ENCODE assay signal across 9 cellular contexts in genomic region chr6:2858678-2859324, GRCh38. TPM values are rescaled to one million over a fixed set of nuclear protein-coding genes. Genes with fewer than 3 reads are reported as not detected.
DNase-seq lines count a peak whose midpoint lies in the region; ATAC-seq, FAIRE-seq and TF ChIP-seq lines count a peak whose summit lies in the region.
"Had no signal": no experiment of that assay in that cellular context is flagged by ENCODE, and none has a peak within 500 bp of the region (broad histone marks: within the 10 kb centered on the region; RNA-seq: fewer than 3 reads in every experiment).

No MANE protein-coding gene starts in this region.

- H3K36me3 Mint-ChIP-seq in activated T-helper 17 cell treated with anti-CD3 and anti-CD28 coated beads, Interleukin-2, amount 50 U/mL, for 72 hours (ENCODE audit: low read depth): peaks cover 19% of the 10 kb centered on the region
- H3K36me3 Mint-ChIP-seq in type B pancreatic cell: no peaks in the 10 kb centered on the region

- no peaks in the 10 kb centered on the region for H3K27me3 ChIP-seq in HepG2 (ENCODE audit: control insufficient read depth in 1 of 2, insufficient read depth in 2 of 2, low read length in 2 of 2)
- H3K27me3 ChIP-seq: cardiac muscle cell had no signal

- TF ChIP-seq CTCF in HepG2 (CRISPR knock-in tag; IDR thresholded peaks at IDR 0.05): no peak
- TF ChIP-seq CTCF in type B pancreatic cell (conservative IDR thresholded peaks at IDR 0.05): no peak

- H2AFZ ChIP-seq in HepG2 (ENCODE audit: low read length): peak overlapping the region; percentile 46

- peaks cover 75% of the 10 kb centered on the region for H3K4me1 ChIP-seq in HepG2 (ENCODE audit: insufficient read depth, low read length)

- WGBS in HepG2 (ENCODE audit: low lambda C conversion rate): 71% methylated on average over 5 of the region's 5 CpGs

- in situ Hi-C loops in HepG2 (cut with HindIII; ENCODE audit: extremely low pct_ligation_motif_present, low pct_unique_long_range_greater_than_20kb): no loop called here

- no TSS peak for BruUV-seq in HepG2 (replicated peaks; lab: Mats Ljungman, UMichigan)

- POLR2A ChIA-PET in HepG2 (lab: Yijun Ruan, JAX): interaction anchor here (1.0 to 2.4 kb wide), 5 partner anchors 7 to 43 kb away, joined by 4 to 32 read pairs (median 6); partner anchors contain the start of gene SERPINB1

- H3K4me1 Mint-ChIP-seq in activated T-helper 17 cell treated with anti-CD3 and anti-CD28 coated beads, Interleukin-2, amount 50 U/mL, for 72 hours: peaks cover 63% of the 10 kb centered on the region
- peaks cover 40% of the 10 kb centered on the region for H3K4me1 Mint-ChIP-seq in type B pancreatic cell (ENCODE audit: unreplicated experiment)

- peak; percentile 28 for ATAC-seq in activated T-helper 17 cell treated with anti-CD3 and anti-CD28 coated beads, Interleukin-2, amount 50 U/mL, for 72 hours (replicated peaks)
- ATAC-seq in HepG2: 0 out of 3 replicates have a peak, but pooled peaks have one; percentile 12
- no peak for ATAC-seq in HG03520 (IDR thresholded peaks at IDR 0.05; ENCODE audit: unreplicated experiment)
- no peak for ATAC-seq in HG03469 (IDR thresholded peaks at IDR 0.05; ENCODE audit: unreplicated experiment)

- DNase-seq in activated gamma-delta T cell treated with Interleukin-2 at 50 U/mL for 16 hours (peak; percentile 64), activated gamma-delta T cell (lab: John Stamatoyannopoulos, UW) (no peak), HepG2 (ENCODE audit: low spot score) (no peak), type B pancreatic cell (ENCODE audit: extremely low spot score, unreplicated experiment) (no peak), MV-4-11 (lab: John Stamatoyannopoulos, UW) (no peak)

- H4K20me1 ChIP-seq in HepG2 (ENCODE audit: insufficient read depth, low read length): no peaks in the 10 kb centered on the region

- no peak for TF ChIP-seq POLR2A in HepG2 (IDR thresholded peaks at IDR 0.05; ENCODE audit: insufficient read depth in 1 of 2, low read depth in 2 of 2, low read length in 2 of 2)

- no peaks in the 10 kb centered on the region for H3K9me3 Mint-ChIP-seq in activated T-helper 17 cell treated with anti-CD3 and anti-CD28 coated beads, Interleukin-2, amount 50 U/mL, for 72 hours
- H3K9me3 Mint-ChIP-seq in type B pancreatic cell: no peaks in the 10 kb centered on the region

- H3K4me2 ChIP-seq in HepG2 (ENCODE audit: low read depth, low read length): peak overlapping the region; percentile 85

- H3K27ac ChIP-seq in HepG2 (ENCODE audit: extremely low read length, insufficient read depth, low read length): no peak overlapping the region
- H3K27ac ChIP-seq: cardiac muscle cell had no signal

- intact Hi-C loops in HepG2 (cut with micrococcal nuclease; ENCODE audit: unreplicated experiment): no loop called here

- peak overlapping the region; percentile 85 for H3K4me3 Mint-ChIP-seq in activated T-helper 17 cell treated with anti-CD3 and anti-CD28 coated beads, Interleukin-2, amount 50 U/mL, for 72 hours
- H3K4me3 Mint-ChIP-seq in type B pancreatic cell: peak overlapping the region; percentile 7

- TF ChIP-seq EP300 in HepG2 (IDR thresholded peaks at IDR 0.05; ENCODE audit: low read depth in 2 of 2, low read length in 2 of 2) (no peak), HepG2 (CRISPR knock-in tag; IDR thresholded peaks at IDR 0.05; ENCODE audit: borderline replicate concordance) (no peak)

- no peaks in the 10 kb centered on the region for H3K36me3 ChIP-seq in HepG2 (replicated peaks in 1 of 2; ENCODE audit: control insufficient read depth in 1 of 2, insufficient read depth in 2 of 2, low read length in 2 of 2)
- H3K36me3 ChIP-seq: cardiac muscle cell had no signal

- CTCF ChIA-PET in HepG2 (lab: Yijun Ruan, JAX; ENCODE audit: low intra/inter-chr PET ratio, low total read pairs): no interaction called here

- FAIRE-seq in HepG2 (lab: Jason Lieb, UNC): no peak

- no peaks in the 10 kb centered on the region for H3K9me3 ChIP-seq in HepG2 (ENCODE audit: low read length)

- peak overlapping the region in 2 of 3 experiments; percentile 46 to 52; a peak in 3 of 6 replicates for H3K4me3 ChIP-seq in HepG2 (replicated peaks in 1 of 3; ENCODE audit: insufficient read depth in 1 of 3, low read depth in 2 of 3, low read length in 3 of 3)
- H3K4me3 ChIP-seq: cardiac muscle cell had no signal

- H3K9ac ChIP-seq in HepG2 (ENCODE audit: insufficient read depth, low read depth, low read length): peak overlapping the region; percentile 63

- H3K27me3 Mint-ChIP-seq in activated T-helper 17 cell treated with anti-CD3 and anti-CD28 coated beads, Interleukin-2, amount 50 U/mL, for 72 hours: no peaks in the 10 kb centered on the region
- H3K27me3 Mint-ChIP-seq in type B pancreatic cell: no peaks in the 10 kb centered on the region

- H3K79me2 ChIP-seq in HepG2 (ENCODE audit: insufficient read depth, low read length): no peaks in the 10 kb centered on the region

- peak overlapping the region; percentile 91 for H3K27ac Mint-ChIP-seq in activated T-helper 17 cell treated with anti-CD3 and anti-CD28 coated beads, Interleukin-2, amount 50 U/mL, for 72 hours
- peak overlapping the region; percentile 81 for H3K27ac Mint-ChIP-seq in type B pancreatic cell

- no peak for TF ChIP-seq RAD21 in HepG2 (CRISPR knock-in tag; IDR thresholded peaks at IDR 0.05)

TF ChIP-seq in HepG2, 621 proteins besides CTCF, POLR2A, EP300 and RAD21 (continues in another document):
- 0 out of 2 replicates have a peak, but pooled peaks have one; percentile 4 for TF ChIP-seq ZNF501 (CRISPR knock-in tag; IDR thresholded peaks at IDR 0.05)
- TF ChIP-seq TARDBP (CRISPR knock-in tag; IDR thresholded peaks at IDR 0.05): 0 out of 2 replicates have a peak, but pooled peaks have one; percentile 34
- peak; percentile 9 for TF ChIP-seq TEAD3 (CRISPR knock-in tag; optimal IDR thresholded peaks at IDR 0.05; ENCODE audit: borderline replicate concordance)
- 0 out of 2 replicates have a peak, but pooled peaks have one; percentile 7 for TF ChIP-seq NFKB2 (CRISPR knock-in tag; IDR thresholded peaks at IDR 0.05; ENCODE audit: borderline replicate concordance)

RNA-seq across cellular contexts. Expression of gene SERPINB1, which starts 17.1 kb away (rescaled TPM):
- 10 to 100 TPM; 33.4 to 67.8 TPM for total RNA-seq in activated T-helper 17 cell treated with anti-CD3 and anti-CD28 coated beads, Interleukin-2, amount 50 U/mL, for 72 hours
- total RNA-seq in HepG2 (2016; rRNA removed; fragmentation: Illumina TruSeq; extraction: Trizol) (41.4 and 60.1 TPM in 2 replicates), type B pancreatic cell (ENCODE audit: low replicate concordance) (31.2 and 52.0 TPM in 2 replicates)
- 22.9 and 24.8 TPM in 2 replicates for total RNA-seq in HepG2 (2016; cell fraction: cytosol; rRNA removed; fragmentation: Illumina TruSeq; extraction: Trizol; ENCODE audit: low read depth)
- 40.1 and 52.3 TPM in 2 replicates for total RNA-seq in HepG2 (2016; cell fraction: insoluble cytoplasmic fraction; rRNA removed; fragmentation: Illumina TruSeq; extraction: Trizol)
- total RNA-seq in HepG2 (2016; cell fraction: membrane; rRNA removed; fragmentation: Illumina TruSeq; extraction: Trizol): 38.4 and 42.1 TPM in 2 replicates
- 23.4 and 26.0 TPM in 2 replicates for total RNA-seq in HepG2 (2016; cell fraction: nucleus; rRNA removed; fragmentation: Illumina TruSeq; extraction: Trizol)
- polyA plus RNA-seq in HepG2 (2011; rRNA removed): 48.7 and 60.5 TPM in 2 replicates
- polyA plus RNA-seq in HepG2 (2011; cell fraction: cytosol; rRNA removed): 35.1 and 50.0 TPM in 2 replicates
- 16.6 and 20.7 TPM in 2 replicates for polyA plus RNA-seq in HepG2 (2011; cell fraction: nucleus; rRNA removed)
- polyA plus RNA-seq in HepG2 (2012): 55.8 and 68.9 TPM in 2 replicates
- polyA plus RNA-seq in HepG2 (2016; cell fraction: cytosol; fragmentation: Illumina TruSeq; extraction: Trizol; ENCODE audit: low read depth): 37.2 and 40.1 TPM in 2 replicates
- polyA plus RNA-seq in HepG2 (2016; cell fraction: insoluble cytoplasmic fraction; fragmentation: Illumina TruSeq; extraction: Trizol; ENCODE audit: low read depth): 67.5 and 71.1 TPM in 2 replicates
- polyA plus RNA-seq in HepG2 (2016; cell fraction: membrane; fragmentation: Illumina TruSeq; extraction: Trizol; ENCODE audit: low read depth): 42.6 and 44.3 TPM in 2 replicates
- polyA plus RNA-seq in HepG2 (2016; cell fraction: nucleus; fragmentation: Illumina TruSeq; extraction: Trizol; ENCODE audit: insufficient read depth, low read depth): 39.9 and 41.4 TPM in 2 replicates
- 29.1 and 31.0 TPM in 2 replicates for polyA minus RNA-seq in HepG2 (2011; rRNA and poly(A)+ RNA removed; ENCODE audit: low replicate concordance)
- 46.4 and 51.7 TPM in 2 replicates for polyA minus RNA-seq in HepG2 (2011; cell fraction: cytosol; rRNA and poly(A)+ RNA removed)
- polyA minus RNA-seq in HepG2 (2011; cell fraction: nucleus; rRNA and poly(A)+ RNA removed): 32.6 and 44.3 TPM in 2 replicates

RNA-seq across cellular contexts. Expression of gene SERPINB9, which starts 44.3 kb away (rescaled TPM):
- total RNA-seq in activated T-helper 17 cell treated with anti-CD3 and anti-CD28 coated beads, Interleukin-2, amount 50 U/mL, for 72 hours: 10 to 100 TPM; 11.2 to 66.1 TPM
- total RNA-seq in HepG2 (2016; rRNA removed; fragmentation: Illumina TruSeq; extraction: Trizol) (7.2 and 9.8 TPM in 2 replicates), type B pancreatic cell (ENCODE audit: low replicate concordance) (6.0 and 6.5 TPM in 2 replicates)
- 0.61 and 0.71 TPM in 2 replicates for total RNA-seq in HepG2 (2016; cell fraction: cytosol; rRNA removed; fragmentation: Illumina TruSeq; extraction: Trizol; ENCODE audit: low read depth)
- 7.0 and 8.5 TPM in 2 replicates for total RNA-seq in HepG2 (2016; cell fraction: insoluble cytoplasmic fraction; rRNA removed; fragmentation: Illumina TruSeq; extraction: Trizol)
- 2.7 and 2.9 TPM in 2 replicates for total RNA-seq in HepG2 (2016; cell fraction: membrane; rRNA removed; fragmentation: Illumina TruSeq; extraction: Trizol)
- total RNA-seq in HepG2 (2016; cell fraction: nucleus; rRNA removed; fragmentation: Illumina TruSeq; extraction: Trizol): 2.9 and 4.3 TPM in 2 replicates
- polyA plus RNA-seq in HepG2 (2011; rRNA removed): 32.5 and 36.7 TPM in 2 replicates
- 23.5 and 30.7 TPM in 2 replicates for polyA plus RNA-seq in HepG2 (2011; cell fraction: cytosol; rRNA removed)
- polyA plus RNA-seq in HepG2 (2011; cell fraction: nucleus; rRNA removed): 9.8 and 12.8 TPM in 2 replicates
- 6.6 and 9.0 TPM in 2 replicates for polyA plus RNA-seq in HepG2 (2012)
- 0.33 and 0.35 TPM in 2 replicates for polyA plus RNA-seq in HepG2 (2016; cell fraction: cytosol; fragmentation: Illumina TruSeq; extraction: Trizol; ENCODE audit: low read depth)
- 8.7 and 10.9 TPM in 2 replicates for polyA plus RNA-seq in HepG2 (2016; cell fraction: insoluble cytoplasmic fraction; fragmentation: Illumina TruSeq; extraction: Trizol; ENCODE audit: low read depth)
- 1.5 and 1.6 TPM in 2 replicates for polyA plus RNA-seq in HepG2 (2016; cell fraction: membrane; fragmentation: Illumina TruSeq; extraction: Trizol; ENCODE audit: low read depth)
- polyA plus RNA-seq in HepG2 (2016; cell fraction: nucleus; fragmentation: Illumina TruSeq; extraction: Trizol; ENCODE audit: insufficient read depth, low read depth): 5.0 and 5.4 TPM in 2 replicates
- 0.21 and 49.0 TPM in 2 replicates for polyA minus RNA-seq in HepG2 (2011; rRNA and poly(A)+ RNA removed; ENCODE audit: low replicate concordance)
- polyA minus RNA-seq in HepG2 (2011; cell fraction: cytosol; rRNA and poly(A)+ RNA removed): 29.2 and 32.6 TPM in 2 replicates
- 13.3 and 18.3 TPM in 2 replicates for polyA minus RNA-seq in HepG2 (2011; cell fraction: nucleus; rRNA and poly(A)+ RNA removed)

Comparison
In these comparisons a context has a peak if more than half of its experiments do, and no peak if none do; other contexts are left out.
1. ATAC-seq: peak in activated T-helper 17 cell treated with anti-CD3 and anti-CD28 coated beads, Interleukin-2, amount 50 U/mL, for 72 hours (single experiment) and HepG2 (single experiment); none in HG03520 (single experiment) and HG03469 (single experiment).